ENCODE assay signal across 11 cellular contexts in the genomic region with DNA sequence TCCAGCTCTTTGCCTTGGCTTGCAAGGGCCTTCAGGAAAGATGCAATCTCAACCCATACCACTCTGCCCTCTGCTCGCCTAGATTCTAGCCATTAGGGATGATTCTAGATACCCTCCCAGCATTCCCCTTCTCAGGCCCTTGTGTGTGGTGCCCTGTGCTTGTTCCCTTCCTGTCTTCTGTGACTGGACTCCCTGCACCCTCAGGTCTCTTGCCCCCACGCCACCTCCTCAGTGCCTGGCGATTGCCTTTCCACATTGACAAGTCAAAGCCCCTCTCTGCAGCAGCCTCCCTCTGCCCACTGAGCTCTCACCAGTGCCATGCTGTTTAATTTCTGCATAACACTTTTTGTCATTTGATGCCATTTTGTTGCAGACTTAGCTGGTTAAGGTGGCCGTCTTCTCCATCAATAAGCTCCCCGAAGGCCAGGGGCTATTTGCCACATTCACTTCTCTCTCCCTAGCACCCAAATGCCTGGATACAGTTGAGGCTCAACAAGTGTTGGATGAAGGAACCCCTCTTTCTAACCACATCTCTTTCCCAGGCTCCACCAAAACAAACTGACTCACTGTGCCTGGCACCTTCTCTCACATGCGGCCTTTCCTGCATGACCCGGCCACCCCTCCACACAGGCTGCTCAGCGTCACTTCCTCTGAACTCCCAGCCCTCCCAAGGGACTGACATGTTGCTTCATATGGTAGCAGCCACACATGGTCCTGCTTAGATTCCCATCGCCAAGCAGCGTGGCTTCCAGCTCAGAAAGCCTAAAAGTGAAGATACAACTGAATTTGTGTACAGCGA.
DNase-seq lines count a peak whose midpoint lies in the region; ATAC-seq and TF ChIP-seq lines count a peak whose summit lies in the region.
"Had no signal": no experiment of that assay in that cellular context is flagged by ENCODE, and none has a peak within 500 bp of the region (broad histone marks: within the 10 kb centered on the region; RNA-seq: fewer than 3 reads in every experiment).

No MANE protein-coding gene starts in this region.

- no peak for ATAC-seq in GM21390 (IDR thresholded peaks at IDR 0.05; ENCODE audit: unreplicated experiment)
- no peak for ATAC-seq in HG03139 (IDR thresholded peaks at IDR 0.05; ENCODE audit: unreplicated experiment)

- no peak for TF ChIP-seq CTCF in astrocyte of the spinal cord (IDR thresholded peaks at IDR 0.05; ENCODE audit: low read depth, low read length)

- DNase-seq in AML-193 (lab: John Stamatoyannopoulos, UW): peak; percentile 18 to 21
- DNase-seq in HS-5 (ENCODE audit: low read depth): peak; percentile 57
- DNase-seq in astrocyte of the spinal cord (ENCODE audit: low read depth, low spot score): peak; percentile 52
- DNase-seq in islet precursor cell: peak; percentile 54
- DNase-seq in activated gamma-delta T cell treated with Interleukin-2 at 50 U/mL for 16 hours: no peak
- no peak for DNase-seq in stimulated activated CD4-positive, alpha-beta T cell treated with anti-CD3 and anti-CD28 coated beads, Interleukin-2, amount 100 ng/mL, for 24 hours
- DNase-seq: activated CD4-positive, alpha-beta T cell treated with anti-CD3 and anti-CD28 coated beads for 4 hours; esophagus squamous epithelium; NCI-H2081 treated with DMSO at 0.1 percent for 48 hours had no signal

- no peak overlapping the region for H3K4me3 ChIP-seq in astrocyte of the spinal cord (ENCODE audit: low read depth, low read length)
- H3K4me3 ChIP-seq: esophagus squamous epithelium had no signal

- in situ Hi-C loops in astrocyte of the spinal cord (cut with HindIII; ENCODE audit: low sequenced_read_pairs): no loop called here

Comparison
In these comparisons a context has a peak if more than half of its experiments do, and no peak if none do; other contexts are left out.
1. DNase-seq: peak in AML-193 (2 of 2), HS-5 (single experiment), astrocyte of the spinal cord (single experiment) and islet precursor cell (single experiment); none in activated gamma-delta T cell treated with Interleukin-2 at 50 U/mL for 16 hours (single experiment) and stimulated activated CD4-positive, alpha-beta T cell treated with anti-CD3 and anti-CD28 coated beads, Interleukin-2, amount 100 ng/mL, for 24 hours (0 of 2).